ENCODE assay signal across 8 cellular contexts in genomic region chr17:17641621-17642409, GRCh38. TPM values are rescaled to one million over a fixed set of nuclear protein-coding genes. Genes with fewer than 3 reads are reported as not detected.
A peak's percentile ranks its signal among the peaks of the same experiment; 100 is the strongest.
DNase-seq lines count a peak whose midpoint lies in the region; ATAC-seq and TF ChIP-seq lines count a peak whose summit lies in the region.

No MANE protein-coding gene starts in this region.

- no peaks in the 10 kb centered on the region for H4K20me1 ChIP-seq in Karpas-422 (ENCODE audit: insufficient read depth, low read depth, low read length)
- no peaks in the 10 kb centered on the region for H4K20me1 ChIP-seq in PC-9 (ENCODE audit: insufficient read depth)

- H3K4me1 ChIP-seq in Karpas-422 (ENCODE audit: low read length) (no peaks in the 10 kb centered on the region), PC-9 (replicated peaks; ENCODE audit: insufficient read depth) (no peaks in the 10 kb centered on the region; the same call in 1 of the 2 replicates)

- POLR2A ChIA-PET in PC-9 (lab: Charles Lee; ENCODE audit: unreplicated experiment) = interaction anchor here (0.6 kb wide), 1 partner anchor 280 kb away, joined by 6 read pairs; no protein-coding TSS in a partner anchor

- H3K27me3 Mint-ChIP-seq in natural killer cell (ENCODE audit: low read depth in 2 of 2) = peaks cover 0 to 6% of the 10 kb centered on the region in 2 donors

- H3K27ac Mint-ChIP-seq in natural killer cell = no peak overlapping the region
- H3K27ac Mint-ChIP-seq in stimulated activated effector memory CD8-positive, alpha-beta T cell treated with anti-CD3 and anti-CD28 coated beads, Interleukin-12 subunit alpha, Interleukin-12 subunit beta, amount 100 ng/mL, for 72 hours = no peak overlapping the region

- TF ChIP-seq CTCF in PC-9 (conservative IDR thresholded peaks at IDR 0.05) (peak; percentile 96), natural killer cell (IDR thresholded peaks at IDR 0.05) (peak; percentile 78)

- H3K9me3 ChIP-seq in Karpas-422 (ENCODE audit: low read length) (peaks cover 4% of the 10 kb centered on the region), PC-9 (ENCODE audit: insufficient read depth, low read depth) (no peaks in the 10 kb centered on the region)

- no peaks in the 10 kb centered on the region for H3K27me3 ChIP-seq in Karpas-422 (ENCODE audit: low read length)
- 0 out of 2 replicates have a peak, but pooled peaks cover 2% of the 10 kb centered on the region for H3K27me3 ChIP-seq in PC-9 (ENCODE audit: insufficient read depth, low read depth)

- H3K79me2 ChIP-seq in Karpas-422 (ENCODE audit: low read length) = no peaks in the 10 kb centered on the region
- no peaks in the 10 kb centered on the region for H3K79me2 ChIP-seq in PC-9 (ENCODE audit: low read depth)

- H3F3A ChIP-seq in PC-9 (ENCODE audit: insufficient read depth, low read depth) = no peaks in the 10 kb centered on the region

- H3K9me2 ChIP-seq in Karpas-422 (replicated peaks; ENCODE audit: insufficient read depth, low read length) = no peaks in the 10 kb centered on the region
- H3K9me2 ChIP-seq in PC-9 (ENCODE audit: insufficient read depth) = no peaks in the 10 kb centered on the region

- ATAC-seq in natural killer cell (peak; percentile 87 to 98 (median 97)), HG02885 (IDR thresholded peaks at IDR 0.05; ENCODE audit: poor library complexity, unreplicated experiment) (no peak)
- peak; percentile 89 for ATAC-seq in stimulated activated effector memory CD8-positive, alpha-beta T cell treated with anti-CD3 and anti-CD28 coated beads, Interleukin-12 subunit alpha, Interleukin-12 subunit beta, amount 100 ng/mL, for 72 hours

- H3K9ac ChIP-seq in Karpas-422 (ENCODE audit: low read length) = no peak overlapping the region

- H3K4me3 ChIP-seq in Karpas-422 (ENCODE audit: low read length) (no peak overlapping the region), PC-9 (no peak overlapping the region)

- intact Hi-C loops in PC-9 (cut with micrococcal nuclease; ENCODE audit: unreplicated experiment) (loop anchor here (1.0 to 2.0 kb wide), 3 partner anchors 74 to 286 kb away; partner anchors contain the start of gene RASD1), natural killer cell (cut with micrococcal nuclease) (loop anchor here (1.0 to 5.0 kb wide), 3 partner anchors 145 to 445 kb away; partner anchors contain the start of gene DRG2)

- H3K4me2 ChIP-seq in Karpas-422 (ENCODE audit: low read depth, low read length, poor library complexity, severe bottlenecking) (no peak overlapping the region), PC-9 (no peak overlapping the region)

- H3K27ac ChIP-seq in Karpas-422 (ENCODE audit: low read length) (no peak overlapping the region), PC-9 (no peak overlapping the region)

- H3K36me3 Mint-ChIP-seq in natural killer cell = no peaks in the 10 kb centered on the region
- H3K36me3 Mint-ChIP-seq in stimulated activated effector memory CD8-positive, alpha-beta T cell treated with anti-CD3 and anti-CD28 coated beads, Interleukin-12 subunit alpha, Interleukin-12 subunit beta, amount 100 ng/mL, for 72 hours = no peaks in the 10 kb centered on the region

- CTCF ChIA-PET in PC-9 (lab: Charles Lee) = interaction anchor here (0.6 to 1.5 kb wide), 6 partner anchors 22 to 287 kb away, joined by 3 to 8 read pairs (median 4); partner anchors contain the start of gene RASD1

- H3K9me3 Mint-ChIP-seq in natural killer cell = no peaks in the 10 kb centered on the region
- H3K9me3 Mint-ChIP-seq in stimulated activated effector memory CD8-positive, alpha-beta T cell treated with anti-CD3 and anti-CD28 coated beads, Interleukin-12 subunit alpha, Interleukin-12 subunit beta, amount 100 ng/mL, for 72 hours = no peaks in the 10 kb centered on the region

- peaks cover 0 to 9% of the 10 kb centered on the region in 2 donors for H3K4me1 Mint-ChIP-seq in natural killer cell
- H3K4me1 Mint-ChIP-seq in stimulated activated effector memory CD8-positive, alpha-beta T cell treated with anti-CD3 and anti-CD28 coated beads, Interleukin-12 subunit alpha, Interleukin-12 subunit beta, amount 100 ng/mL, for 72 hours = no peaks in the 10 kb centered on the region

- H3K36me3 ChIP-seq in Karpas-422 (ENCODE audit: insufficient read depth, low read length) (no peaks in the 10 kb centered on the region), PC-9 (ENCODE audit: low read depth) (no peaks in the 10 kb centered on the region)

- H2AFZ ChIP-seq in Karpas-422 (ENCODE audit: low read length) = 0 out of 2 replicates have a peak overlapping the region, but pooled peaks have one; percentile 8
- no peak overlapping the region for H2AFZ ChIP-seq in PC-9

- DNase-seq in DMS 273 treated with DMSO at 0.1 percent for 48 hours (lab: John Stamatoyannopoulos, UW) = peak; percentile 35
- DNase-seq in Karpas-422 = peak; percentile 90
- peak; percentile 63 to 78 for DNase-seq in PC-9
- DNase-seq in activated T-cell treated with anti-CD3 and anti-CD28 coated beads for 48 hours (ENCODE audit: low read depth) = peak; percentile 66
- peak; percentile 68 for DNase-seq in fibroblast of gingiva (ENCODE audit: low read depth)
- DNase-seq in natural killer cell = peak; percentile 74
- peak; percentile 80 to 86 for DNase-seq in stimulated activated effector memory CD8-positive, alpha-beta T cell treated with anti-CD3 and anti-CD28 coated beads, Interleukin-12 subunit alpha, Interleukin-12 subunit beta, amount 100 ng/mL, for 72 hours (ENCODE audit: low spot score in 2 of 2)

- BruUV-seq in PC-9 (replicated peaks; lab: Mats Ljungman, UMichigan) = no TSS peak

- H3K4me3 Mint-ChIP-seq in natural killer cell = no peak overlapping the region
- no peak overlapping the region for H3K4me3 Mint-ChIP-seq in stimulated activated effector memory CD8-positive, alpha-beta T cell treated with anti-CD3 and anti-CD28 coated beads, Interleukin-12 subunit alpha, Interleukin-12 subunit beta, amount 100 ng/mL, for 72 hours

RNA-seq across cellular contexts. Expression of gene RAI1, which starts 39.4 kb away (rescaled TPM):
- 18.2 and 35.1 TPM in 2 replicates for total RNA-seq in Karpas-422 (2014; rRNA removed; shearing (Covaris generic); ENCODE audit: low replicate concordance)
- total RNA-seq in PC-9 (2021) (86.3 and 92.9 TPM in 2 replicates), natural killer cell (10 to 100 TPM; 39.8 to 55.0 (median 49.4) TPM)

RNA-seq across cellular contexts. Expression of gene PEMT, which starts 50.3 kb away (rescaled TPM):
- 62.7 and 69.8 TPM in 2 replicates for total RNA-seq in Karpas-422 (2014; rRNA removed; shearing (Covaris generic); ENCODE audit: low replicate concordance)
- 61.2 and 107 TPM in 2 replicates for total RNA-seq in PC-9 (2021)
- total RNA-seq in natural killer cell = 10 to 100 TPM; 10.3 to 13.6 (median 12.6) TPM

Comparison
In these comparisons a context has a peak if more than half of its experiments do, and no peak if none do; other contexts are left out.
1. DNase-seq: peak in every context shown above with its lines; median percentile 90 in Karpas-422; 83 in stimulated activated effector memory CD8-positive, alpha-beta T cell treated with anti-CD3 and anti-CD28 coated beads, Interleukin-12 subunit alpha, Interleukin-12 subunit beta, amount 100 ng/mL, for 72 hours; 74 in natural killer cell; 70 in PC-9; 68 in fibroblast of gingiva; 66 in activated T-cell treated with anti-CD3 and anti-CD28 coated beads for 48 hours; 35 in DMS 273 treated with DMSO at 0.1 percent for 48 hours.